Comparison of ENCODE assay signal across 15 cellular contexts in the genomic region with DNA sequence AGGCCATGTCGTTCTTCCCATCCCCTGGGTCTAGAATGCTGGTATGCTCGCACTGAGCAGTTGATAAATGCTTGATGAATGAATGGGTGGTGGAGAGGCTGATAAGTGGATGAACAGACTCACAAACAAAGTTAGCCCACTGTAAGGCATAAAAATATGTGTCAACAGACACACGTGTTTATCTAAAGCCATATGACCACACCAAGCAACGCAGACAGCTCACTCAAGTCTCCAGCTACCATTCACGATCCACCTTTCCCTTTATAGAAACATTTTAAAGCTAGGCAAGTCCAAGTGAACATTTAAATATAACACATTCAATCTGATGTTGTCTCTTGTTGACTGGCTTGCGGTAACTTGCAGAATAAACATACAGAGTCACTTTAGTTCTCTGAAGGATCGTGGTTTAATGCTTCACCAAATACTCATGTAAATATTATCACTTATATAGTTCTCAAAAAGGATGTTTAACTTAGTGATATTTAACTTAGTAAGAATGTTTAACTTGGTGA.
DNase-seq lines count a peak whose midpoint lies in the region; ATAC-seq and TF ChIP-seq lines count a peak whose summit lies in the region.
"Had no signal": no experiment of that assay in that cellular context is flagged by ENCODE, and none has a peak within 500 bp of the region (broad histone marks: within the 10 kb centered on the region; RNA-seq: fewer than 3 reads in every experiment).

No MANE protein-coding gene starts in this region.

- no peak overlapping the region for H3K4me3 ChIP-seq in AG04450 (ENCODE audit: low read depth, low read length)
- no peak overlapping the region for H3K4me3 ChIP-seq in mesodermal cell (ENCODE audit: extremely low read depth, insufficient read depth, low read length, poor library complexity, severe bottlenecking)
- H3K4me3 ChIP-seq: BLaER1 treated with 17β-estradiol and CSF1 and Interleukin-3, amounts not matched to agents 10 nM and 100 nM; psoas muscle had no signal

- peaks cover 26% of the 10 kb centered on the region for H3K4me1 Mint-ChIP-seq in chondrocyte (ENCODE audit: low read depth)

- peak; percentile 26 for DNase-seq in AG04450 (ENCODE audit: low read depth, low spot score)
- no peak for DNase-seq in chondrocyte (ENCODE audit: low spot score)
- DNase-seq in activated CD8-positive, alpha-beta memory T cell treated with anti-CD3 and anti-CD28 coated beads, Interleukin-2, amount 50 U/mL, for 48 hours, result no peak
- no peak for DNase-seq in cerebellum (ENCODE audit: low spot score)
- DNase-seq: activated CD4-positive, alpha-beta T cell treated with anti-CD3 and anti-CD28 coated beads for 48 hours; activated T-cell treated with anti-CD3 and anti-CD28 coated beads, Interleukin-2, amount 50 U/mL, for 24 hours; NCI-H2227 treated with DMSO at 0.1 percent for 48 hours; psoas muscle; T-helper 1 cell had no signal

- peak; percentile 69 for ATAC-seq in HG03354 (IDR thresholded peaks at IDR 0.05; ENCODE audit: poor library complexity, severe bottlenecking, unreplicated experiment)
- no peak for ATAC-seq in HG03469 (IDR thresholded peaks at IDR 0.05; ENCODE audit: unreplicated experiment)
- ATAC-seq in GM19397 (IDR thresholded peaks at IDR 0.05; ENCODE audit: unreplicated experiment), result no peak
- ATAC-seq: psoas muscle had no signal

- H3K27ac ChIP-seq in AG04450 (ENCODE audit: low read depth, low read length) (peak overlapping the region; percentile 25), mesodermal cell (ENCODE audit: low read depth, low read length, severe bottlenecking) (peak overlapping the region; percentile 83)
- H3K27ac ChIP-seq: BLaER1 treated with 17β-estradiol and CSF1 and Interleukin-3, amounts not matched to agents 10 nM and 100 nM; psoas muscle had no signal

- H3K36me3 ChIP-seq in mesodermal cell (ENCODE audit: control insufficient read depth, insufficient read depth, low read length), result peaks cover 31% of the 10 kb centered on the region

- H3K36me3 Mint-ChIP-seq in chondrocyte (ENCODE audit: low read depth), result peaks cover 17% of the 10 kb centered on the region

- H3K4me3 Mint-ChIP-seq in chondrocyte (ENCODE audit: unreplicated experiment), result no peak overlapping the region
- H3K4me3 Mint-ChIP-seq: activated T-cell treated with anti-CD3 and anti-CD28 coated beads, Interleukin-2, amount 50 U/mL, for 24 hours; dendritic cell treated with granulocyte-macrophage colony-stimulating factor and Interleukin-4, amounts not matched to agents 40 ng/mL and 50 ng/mL, for 4 days had no signal

- H3K9me3 ChIP-seq in AG04450 (ENCODE audit: control insufficient read depth, insufficient read depth, low read length) (no peaks in the 10 kb centered on the region), mesodermal cell (ENCODE audit: control insufficient read depth, low read length) (no peaks in the 10 kb centered on the region)
- H3K9me3 ChIP-seq: psoas muscle had no signal

- H3K27me3 ChIP-seq in AG04450 (ENCODE audit: control insufficient read depth, insufficient read depth, low read length), result no peaks in the 10 kb centered on the region
- H3K27me3 ChIP-seq: BLaER1 treated with 17β-estradiol and CSF1 and Interleukin-3, amounts not matched to agents 10 nM and 100 nM had no signal

- no peaks in the 10 kb centered on the region for H3K9me3 Mint-ChIP-seq in chondrocyte (ENCODE audit: low read depth)
- H3K9me3 Mint-ChIP-seq: activated T-cell treated with anti-CD3 and anti-CD28 coated beads, Interleukin-2, amount 50 U/mL, for 24 hours; dendritic cell treated with granulocyte-macrophage colony-stimulating factor and Interleukin-4, amounts not matched to agents 40 ng/mL and 50 ng/mL, for 4 days had no signal

- peaks cover 23% of the 10 kb centered on the region for H3K4me1 ChIP-seq in mesodermal cell (ENCODE audit: control insufficient read depth, insufficient read depth, low read length, poor library complexity, severe bottlenecking)

- POLR2A ChIA-PET in AG04450 (lab: Yijun Ruan, JAX), result no interaction called here

- peak overlapping the region; percentile 95 for H3K27ac Mint-ChIP-seq in chondrocyte (ENCODE audit: unreplicated experiment)
- H3K27ac Mint-ChIP-seq: dendritic cell treated with granulocyte-macrophage colony-stimulating factor and Interleukin-4, amounts not matched to agents 40 ng/mL and 50 ng/mL, for 4 days had no signal

- TF ChIP-seq CTCF in AG04450 (IDR thresholded peaks at IDR 0.05; ENCODE audit: low read depth, low read length) (no peak), chondrocyte (IDR thresholded peaks at IDR 0.05) (no peak)

- CTCF ChIA-PET in AG04450 (lab: Charles Lee), result interaction anchor here (1.2 to 2.2 kb wide), 2 partner anchors 15 to 23 kb away, joined by 4 to 5 read pairs; no protein-coding TSS in a partner anchor

- no peaks in the 10 kb centered on the region for H3K27me3 Mint-ChIP-seq in chondrocyte (ENCODE audit: low read depth)
- H3K27me3 Mint-ChIP-seq: activated T-cell treated with anti-CD3 and anti-CD28 coated beads, Interleukin-2, amount 50 U/mL, for 24 hours; dendritic cell treated with granulocyte-macrophage colony-stimulating factor and Interleukin-4, amounts not matched to agents 40 ng/mL and 50 ng/mL, for 4 days had no signal

- 100% methylated on average over 2 to 3 of the region's 7 CpGs for WGBS in mesodermal cell (ENCODE audit: insufficient coverage in 2 of 2), 2 experiments
